In the genomic region with DNA sequence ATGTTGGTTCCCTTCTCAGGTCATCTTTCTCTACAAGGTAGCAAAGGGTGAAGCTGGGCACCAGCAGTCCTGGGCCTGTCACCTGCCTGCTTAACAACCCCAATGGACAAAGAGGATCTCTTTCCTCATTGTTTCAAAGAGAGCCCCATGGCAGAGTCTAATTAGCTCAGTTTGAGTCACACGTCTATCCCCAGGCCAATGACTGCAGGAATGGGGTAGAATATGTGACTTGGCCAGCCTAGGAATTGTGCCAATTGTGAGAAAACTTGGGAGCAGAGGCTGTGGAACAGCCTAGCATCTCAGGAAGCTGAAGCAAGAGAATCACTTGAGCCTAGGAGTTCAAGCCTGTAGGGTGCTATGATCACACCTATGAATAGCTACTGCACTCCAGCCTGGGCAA, we compare ENCODE assay signal across 22 cellular contexts. TPM values are rescaled to one million over a fixed set of nuclear protein-coding genes. Genes with fewer than 3 reads are reported as not detected.
DNase-seq lines count a peak whose midpoint lies in the region; ATAC-seq and TF ChIP-seq lines count a peak whose summit lies in the region.
"Had no signal": no experiment of that assay in that cellular context is flagged by ENCODE, and none has a peak within 500 bp of the region (broad histone marks: within the 10 kb centered on the region; RNA-seq: fewer than 3 reads in every experiment).

No MANE protein-coding gene starts in this region.

- no peak for DNase-seq in activated naive CD8-positive, alpha-beta T cell treated with anti-CD3 and anti-CD28 coated beads, Interleukin-2, amount 10 ng/mL, durations not matched to agents 7 days and 5 days
- DNase-seq in activated naive CD8-positive, alpha-beta T cell treated with anti-CD3 and anti-CD28 coated beads, Interleukin-2, amount 50 U/mL, for 24 hours = no peak
- DNase-seq in OCI-LY7 (ENCODE audit: low spot score) (no peak), substantia nigra (lab: John Stamatoyannopoulos, UW) (no peak), esophagus muscularis mucosa (ENCODE audit: extremely low spot score) (no peak), hepatic stellate cell (ENCODE audit: low spot score) (no peak)
- DNase-seq in effector memory CD8-positive, alpha-beta T cell = no peak
- DNase-seq in activated T-helper 2 cell treated with anti-CD3 and anti-CD28 coated beads, Interferon-gamma antibody, Interleukin-2, Interleukin-4, amounts not matched to agents 10 μg/mL and 5 μg/mL and 100 μg/mL, durations not matched to agents 14 hours and 24 hours and 36 hours (ENCODE audit: low spot score) = no peak
- DNase-seq: activated CD8-positive, alpha-beta memory T cell treated with anti-CD3 and anti-CD28 coated beads for 24 hours; AML-193; DMS153; effector CD4-positive, alpha-beta T cell; IMR-90; left colon; NCI-H2029 treated with DMSO at 0.1 percent for 48 hours; NCI-H524; stimulated activated CD4-positive, alpha-beta T cell treated with anti-CD3 and anti-CD28 coated beads, Interleukin-4, amount 100 ng/mL, for 24 hours; stimulated activated CD8-positive, alpha-beta memory T cell treated with anti-CD3 and anti-CD28 coated beads, Interleukin-4, amount 100 ng/mL, for 48 hours had no signal

- no peak for TF ChIP-seq POLR2A in esophagus muscularis mucosa (IDR thresholded peaks at IDR 0.05; ENCODE audit: low read depth)

- TF ChIP-seq EP300 in esophagus muscularis mucosa (IDR thresholded peaks at IDR 0.05) = no peak

- H3K27me3 ChIP-seq in esophagus muscularis mucosa = no peaks in the 10 kb centered on the region
- H3K27me3 ChIP-seq: cardiac muscle cell, SJSA1 had no signal

- H2AFZ ChIP-seq in OCI-LY7 (ENCODE audit: low read length) = peak overlapping the region; percentile 22; the same call in 1 of the 2 replicates

- H4K20me1 ChIP-seq in OCI-LY7 (ENCODE audit: insufficient read depth, low read length) = no peaks in the 10 kb centered on the region

- intact Hi-C loops in OCI-LY7 (cut with micrococcal nuclease; ENCODE audit: unreplicated experiment) = loop anchor here (5.0 kb wide), 1 partner anchor 371 kb away; no protein-coding TSS in a partner anchor
- intact Hi-C loops in activated T-helper 2 cell treated with anti-CD3 and anti-CD28 coated beads, Interferon-gamma antibody, Interleukin-2, Interleukin-4, amounts not matched to agents 10 μg/mL and 5 μg/mL and 100 μg/mL, durations not matched to agents 14 hours and 24 hours and 36 hours (cut with micrococcal nuclease) = no loop called here
- intact Hi-C loops in esophagus muscularis mucosa (cut with DNase I) = loop anchor here (10.0 kb wide), 1 partner anchor 389 kb away; no protein-coding TSS in a partner anchor

- peak overlapping the region; percentile 70 for H3K4me3 Mint-ChIP-seq in activated naive CD8-positive, alpha-beta T cell treated with anti-CD3 and anti-CD28 coated beads, Interleukin-2, amount 10 ng/mL, durations not matched to agents 7 days and 5 days
- no peak overlapping the region for H3K4me3 Mint-ChIP-seq in activated naive CD8-positive, alpha-beta T cell treated with anti-CD3 and anti-CD28 coated beads, Interleukin-2, amount 50 U/mL, for 24 hours
- H3K4me3 Mint-ChIP-seq in effector memory CD8-positive, alpha-beta T cell = peak overlapping the region in 1 of 2 donors; percentile 65
- no peak overlapping the region for H3K4me3 Mint-ChIP-seq in activated T-helper 2 cell treated with anti-CD3 and anti-CD28 coated beads, Interferon-gamma antibody, Interleukin-2, Interleukin-4, amounts not matched to agents 10 μg/mL and 5 μg/mL and 100 μg/mL, durations not matched to agents 14 hours and 24 hours and 36 hours (ENCODE audit: low read depth)
- H3K4me3 Mint-ChIP-seq: activated naive CD4-positive, alpha-beta T cell treated with anti-CD3 and anti-CD28 coated beads for 36 hours had no signal

- no TSS peak for BruUV-seq in OCI-LY7 (replicated peaks; lab: Mats Ljungman, UMichigan)

- H3K27ac ChIP-seq in OCI-LY7 (ENCODE audit: low read depth, low read length, poor library complexity, severe bottlenecking) = peak overlapping the region; percentile 83
- H3K27ac ChIP-seq in substantia nigra (ENCODE audit: low read depth, low read length, poor library complexity, severe bottlenecking) = peak overlapping the region; percentile 38
- H3K27ac ChIP-seq in esophagus muscularis mucosa (replicated peaks in 1 of 4) = no peak overlapping the region
- H3K27ac ChIP-seq: cardiac muscle cell, SJSA1, thoracic aorta had no signal

- peak overlapping the region; percentile 60 for H3K4me2 ChIP-seq in OCI-LY7 (ENCODE audit: low read length)

- peak overlapping the region; percentile 90 for H3K27ac Mint-ChIP-seq in activated naive CD8-positive, alpha-beta T cell treated with anti-CD3 and anti-CD28 coated beads, Interleukin-2, amount 10 ng/mL, durations not matched to agents 7 days and 5 days
- no peak overlapping the region for H3K27ac Mint-ChIP-seq in activated naive CD8-positive, alpha-beta T cell treated with anti-CD3 and anti-CD28 coated beads, Interleukin-2, amount 50 U/mL, for 24 hours
- H3K27ac Mint-ChIP-seq in effector memory CD8-positive, alpha-beta T cell = peak overlapping the region; percentile 16 to 57
- no peak overlapping the region for H3K27ac Mint-ChIP-seq in activated T-helper 2 cell treated with anti-CD3 and anti-CD28 coated beads, Interferon-gamma antibody, Interleukin-2, Interleukin-4, amounts not matched to agents 10 μg/mL and 5 μg/mL and 100 μg/mL, durations not matched to agents 14 hours and 24 hours and 36 hours
- H3K27ac Mint-ChIP-seq: activated naive CD4-positive, alpha-beta T cell treated with anti-CD3 and anti-CD28 coated beads for 36 hours had no signal

- peaks cover 2% of the 10 kb centered on the region for H3K27me3 Mint-ChIP-seq in activated naive CD8-positive, alpha-beta T cell treated with anti-CD3 and anti-CD28 coated beads, Interleukin-2, amount 10 ng/mL, durations not matched to agents 7 days and 5 days
- no peaks in the 10 kb centered on the region for H3K27me3 Mint-ChIP-seq in activated naive CD8-positive, alpha-beta T cell treated with anti-CD3 and anti-CD28 coated beads, Interleukin-2, amount 50 U/mL, for 24 hours
- no peaks in the 10 kb centered on the region for H3K27me3 Mint-ChIP-seq in effector memory CD8-positive, alpha-beta T cell
- no peaks in the 10 kb centered on the region for H3K27me3 Mint-ChIP-seq in activated T-helper 2 cell treated with anti-CD3 and anti-CD28 coated beads, Interferon-gamma antibody, Interleukin-2, Interleukin-4, amounts not matched to agents 10 μg/mL and 5 μg/mL and 100 μg/mL, durations not matched to agents 14 hours and 24 hours and 36 hours (ENCODE audit: low read depth)

- TF ChIP-seq CTCF in OCI-LY7 (conservative IDR thresholded peaks at IDR 0.05; ENCODE audit: low read length) (no peak), esophagus muscularis mucosa (IDR thresholded peaks at IDR 0.05) (no peak)

- WGBS in esophagus muscularis mucosa = 69% methylated on average over 1 of the region's 1 CpG

- POLR2A ChIA-PET in activated naive CD8-positive, alpha-beta T cell treated with anti-CD3 and anti-CD28 coated beads, Interleukin-2, amount 10 ng/mL, durations not matched to agents 7 days and 5 days (lab: Charles Lee) = interaction anchor here (0.8 to 1.9 kb wide), 7 partner anchors 9 to 392 kb away, joined by 3 to 9 read pairs (median 3); partner anchors contain the start of gene POMT1
- POLR2A ChIA-PET in OCI-LY7 (lab: Charles Lee) = interaction anchor here (0.5 to 2.5 kb wide), 12 partner anchors 10 to 371 kb away, joined by 3 to 20 read pairs (median 5); no protein-coding TSS in a partner anchor

- H3K79me2 ChIP-seq in OCI-LY7 (ENCODE audit: insufficient read depth, low read depth, low read length) = peaks cover 8% of the 10 kb centered on the region

- no peak for ATAC-seq in activated naive CD8-positive, alpha-beta T cell treated with anti-CD3 and anti-CD28 coated beads, Interleukin-2, amount 10 ng/mL, durations not matched to agents 7 days and 5 days (ENCODE audit: low read depth)
- ATAC-seq in activated naive CD8-positive, alpha-beta T cell treated with anti-CD3 and anti-CD28 coated beads, Interleukin-2, amount 50 U/mL, for 24 hours = no peak
- no peak for ATAC-seq in effector memory CD8-positive, alpha-beta T cell (replicated peaks)
- ATAC-seq: left colon had no signal

- CTCF ChIA-PET in OCI-LY7 (lab: Charles Lee; ENCODE audit: unreplicated experiment) = interaction anchor here (1.2 to 1.7 kb wide), 2 partner anchors 16 to 69 kb away, joined by 4 to 5 read pairs; no protein-coding TSS in a partner anchor

- H3K9me3 Mint-ChIP-seq in activated naive CD8-positive, alpha-beta T cell treated with anti-CD3 and anti-CD28 coated beads, Interleukin-2, amount 10 ng/mL, durations not matched to agents 7 days and 5 days = no peaks in the 10 kb centered on the region
- no peaks in the 10 kb centered on the region for H3K9me3 Mint-ChIP-seq in activated naive CD8-positive, alpha-beta T cell treated with anti-CD3 and anti-CD28 coated beads, Interleukin-2, amount 50 U/mL, for 24 hours
- H3K9me3 Mint-ChIP-seq in effector memory CD8-positive, alpha-beta T cell = no peaks in the 10 kb centered on the region
- H3K9me3 Mint-ChIP-seq in activated T-helper 2 cell treated with anti-CD3 and anti-CD28 coated beads, Interferon-gamma antibody, Interleukin-2, Interleukin-4, amounts not matched to agents 10 μg/mL and 5 μg/mL and 100 μg/mL, durations not matched to agents 14 hours and 24 hours and 36 hours = no peaks in the 10 kb centered on the region
- H3K9me3 Mint-ChIP-seq: activated naive CD4-positive, alpha-beta T cell treated with anti-CD3 and anti-CD28 coated beads for 36 hours had no signal

- peaks cover 36% of the 10 kb centered on the region for H3K4me1 Mint-ChIP-seq in activated naive CD8-positive, alpha-beta T cell treated with anti-CD3 and anti-CD28 coated beads, Interleukin-2, amount 10 ng/mL, durations not matched to agents 7 days and 5 days
- peaks cover 36% of the 10 kb centered on the region for H3K4me1 Mint-ChIP-seq in activated naive CD8-positive, alpha-beta T cell treated with anti-CD3 and anti-CD28 coated beads, Interleukin-2, amount 50 U/mL, for 24 hours
- peaks cover 20 to 24% of the 10 kb centered on the region in 2 donors for H3K4me1 Mint-ChIP-seq in effector memory CD8-positive, alpha-beta T cell (ENCODE audit: low read depth in 2 of 2)
- peaks cover 37% of the 10 kb centered on the region for H3K4me1 Mint-ChIP-seq in activated T-helper 2 cell treated with anti-CD3 and anti-CD28 coated beads, Interferon-gamma antibody, Interleukin-2, Interleukin-4, amounts not matched to agents 10 μg/mL and 5 μg/mL and 100 μg/mL, durations not matched to agents 14 hours and 24 hours and 36 hours (ENCODE audit: low read depth)

- H3K4me3 ChIP-seq in OCI-LY7 (ENCODE audit: low read depth, low read length, poor library complexity, severe bottlenecking) = peak overlapping the region; percentile 21
- H3K4me3 ChIP-seq in esophagus muscularis mucosa = no peak overlapping the region
- H3K4me3 ChIP-seq: cardiac muscle cell, SJSA1, thoracic aorta had no signal

- no peaks in the 10 kb centered on the region for H3K9me2 ChIP-seq in OCI-LY7 (ENCODE audit: insufficient read depth, low read length)

- H3K36me3 Mint-ChIP-seq in activated naive CD8-positive, alpha-beta T cell treated with anti-CD3 and anti-CD28 coated beads, Interleukin-2, amount 10 ng/mL, durations not matched to agents 7 days and 5 days = no peaks in the 10 kb centered on the region
- peaks cover 1% of the 10 kb centered on the region for H3K36me3 Mint-ChIP-seq in activated naive CD8-positive, alpha-beta T cell treated with anti-CD3 and anti-CD28 coated beads, Interleukin-2, amount 50 U/mL, for 24 hours (ENCODE audit: low read depth)
- peaks cover 22% of the 10 kb centered on the region for H3K36me3 Mint-ChIP-seq in effector memory CD8-positive, alpha-beta T cell (ENCODE audit: insufficient read depth)
- peaks cover 4% of the 10 kb centered on the region for H3K36me3 Mint-ChIP-seq in activated T-helper 2 cell treated with anti-CD3 and anti-CD28 coated beads, Interferon-gamma antibody, Interleukin-2, Interleukin-4, amounts not matched to agents 10 μg/mL and 5 μg/mL and 100 μg/mL, durations not matched to agents 14 hours and 24 hours and 36 hours (ENCODE audit: low read depth)

- H3K9me3 ChIP-seq in OCI-LY7 (ENCODE audit: low read length) (no peaks in the 10 kb centered on the region), esophagus muscularis mucosa (no peaks in the 10 kb centered on the region)
- H3K9me3 ChIP-seq: thoracic aorta had no signal

- peaks cover 75% of the 10 kb centered on the region for H3K4me1 ChIP-seq in OCI-LY7 (ENCODE audit: insufficient read depth, low read length, poor library complexity, severe bottlenecking)
- peaks cover 8 to 12% (median 10%) of the 10 kb centered on the region in 4 donors for H3K4me1 ChIP-seq in esophagus muscularis mucosa

- H3K36me3 ChIP-seq in OCI-LY7 (ENCODE audit: insufficient read depth, low read length) (peaks cover under 1% of the 10 kb centered on the region; the same call in 1 of the 2 replicates), esophagus muscularis mucosa (no peaks in the 10 kb centered on the region)
- H3K36me3 ChIP-seq: cardiac muscle cell, thoracic aorta had no signal

RNA-seq across cellular contexts. Expression of gene RAPGEF1, which starts 3.6 kb away (rescaled TPM):
- total RNA-seq in activated naive CD8-positive, alpha-beta T cell treated with anti-CD3 and anti-CD28 coated beads, Interleukin-2, amount 10 ng/mL, durations not matched to agents 7 days and 5 days = 100 to 1,000 TPM; 129 to 131 TPM
- total RNA-seq in OCI-LY7 (2014; rRNA removed; shearing (Covaris generic)) = 114 and 118 TPM in 2 replicates
- 243 and 277 TPM in 2 replicates for total RNA-seq in OCI-LY7 (2022)
- 133 and 136 TPM in 2 replicates for total RNA-seq in activated T-helper 2 cell treated with anti-CD3 and anti-CD28 coated beads, Interferon-gamma antibody, Interleukin-2, Interleukin-4, amounts not matched to agents 10 μg/mL and 5 μg/mL and 100 μg/mL, durations not matched to agents 14 hours and 24 hours and 36 hours
- total RNA-seq in esophagus muscularis mucosa = 100 to 1,000 TPM in 2 of 4 donors, 10 to 100 TPM in 2; 66.6 to 138 (median 101) TPM

Comparison
In these comparisons a context has a peak if more than half of its experiments do, and no peak if none do; other contexts are left out.
1. H3K27ac Mint-ChIP-seq: peak in activated naive CD8-positive, alpha-beta T cell treated with anti-CD3 and anti-CD28 coated beads, Interleukin-2, amount 10 ng/mL, durations not matched to agents 7 days and 5 days (single experiment) and effector memory CD8-positive, alpha-beta T cell (2 of 2); none in activated naive CD8-positive, alpha-beta T cell treated with anti-CD3 and anti-CD28 coated beads, Interleukin-2, amount 50 U/mL, for 24 hours (single experiment) and activated T-helper 2 cell treated with anti-CD3 and anti-CD28 coated beads, Interferon-gamma antibody, Interleukin-2, Interleukin-4, amounts not matched to agents 10 μg/mL and 5 μg/mL and 100 μg/mL, durations not matched to agents 14 hours and 24 hours and 36 hours (single experiment).
2. H3K27ac ChIP-seq: peak in OCI-LY7 (single experiment) and substantia nigra (single experiment); none in esophagus muscularis mucosa (0 of 4).